ENCODE assay signal across 7 cellular contexts in the genomic region with DNA sequence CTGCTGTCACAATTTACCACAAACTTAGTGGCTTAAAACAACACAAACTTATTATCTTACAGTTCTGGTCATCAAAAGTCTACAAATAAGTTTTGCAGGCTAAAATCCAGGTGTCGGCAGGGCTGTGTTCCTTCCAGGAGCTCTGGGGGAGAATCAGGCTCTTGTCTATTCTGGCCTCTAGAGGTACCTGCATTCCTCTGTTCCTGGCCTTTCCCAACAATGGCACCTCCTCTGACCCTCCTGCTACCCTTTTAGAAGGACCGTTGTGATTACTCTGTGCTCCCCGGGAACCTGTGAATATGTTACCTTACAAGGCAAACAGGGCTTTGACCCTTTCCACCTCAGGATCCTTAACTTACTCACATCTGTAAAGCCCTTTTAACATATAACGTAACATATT.
"Had no signal": no experiment of that assay in that cellular context is flagged by ENCODE, and none has a peak within 500 bp of the region (broad histone marks: within the 10 kb centered on the region; RNA-seq: fewer than 3 reads in every experiment).

No MANE protein-coding gene starts in this region.

- H3K4me1 ChIP-seq: HAP-1 had no signal

- ATAC-seq: HCT116, HepG2 had no signal

- H3K36me3 ChIP-seq: HAP-1 had no signal

- DNase-seq: GOT3, H7, HFFc6 had no signal

- FAIRE-seq: HepG2 had no signal

- H3K9me3 ChIP-seq: HAP-1 had no signal

- H3K4me3 ChIP-seq: HAP-1 had no signal

- H3K27ac ChIP-seq: HL-60 had no signal
